In the genomic region with DNA sequence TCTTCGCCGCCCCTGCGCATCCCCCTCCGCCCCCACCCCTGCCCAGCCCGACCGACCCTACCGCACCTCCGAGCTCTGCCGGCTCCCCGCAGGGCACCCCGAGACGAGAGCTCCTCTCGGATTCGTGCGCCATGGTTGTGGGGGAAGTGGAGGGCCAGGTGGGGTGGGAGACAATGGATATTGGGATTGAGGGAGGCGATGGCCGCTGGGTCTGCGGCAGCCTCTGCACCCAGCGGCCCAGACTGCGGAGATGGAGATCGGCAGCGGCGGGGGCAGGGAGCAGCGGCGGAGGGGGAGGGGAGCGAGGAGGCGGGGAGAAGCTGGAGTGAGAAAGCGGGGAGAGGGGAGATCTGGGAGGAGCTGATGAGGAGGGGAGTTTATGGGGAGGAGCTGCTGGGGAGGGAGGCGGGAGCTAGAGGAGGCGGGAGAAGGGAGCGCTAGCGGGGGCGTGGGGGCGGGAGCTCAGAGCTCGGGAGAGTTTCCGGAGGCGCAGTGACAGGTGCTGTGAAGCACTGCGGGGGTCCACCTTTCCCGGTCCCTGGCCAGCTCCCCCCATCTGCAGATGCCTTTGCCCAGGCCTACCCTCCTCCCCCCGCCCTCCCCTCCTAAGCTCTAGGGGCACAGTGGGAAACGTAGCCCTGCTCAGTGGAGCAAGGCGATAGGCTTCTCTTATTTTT, we compare ENCODE assay signal across 1 cellular context.
TF ChIP-seq lines count a peak whose summit lies in the region.

SALL2 (minus strand) TSS at position 352 of the 677 bp plus-strand sequence; CDS start at position 133, 219 bp downstream.

TF ChIP-seq in HepG2, 621 proteins besides CTCF, POLR2A, EP300 and RAD21 (continued from another document and continues in another):
- TF ChIP-seq, protein P1, sequence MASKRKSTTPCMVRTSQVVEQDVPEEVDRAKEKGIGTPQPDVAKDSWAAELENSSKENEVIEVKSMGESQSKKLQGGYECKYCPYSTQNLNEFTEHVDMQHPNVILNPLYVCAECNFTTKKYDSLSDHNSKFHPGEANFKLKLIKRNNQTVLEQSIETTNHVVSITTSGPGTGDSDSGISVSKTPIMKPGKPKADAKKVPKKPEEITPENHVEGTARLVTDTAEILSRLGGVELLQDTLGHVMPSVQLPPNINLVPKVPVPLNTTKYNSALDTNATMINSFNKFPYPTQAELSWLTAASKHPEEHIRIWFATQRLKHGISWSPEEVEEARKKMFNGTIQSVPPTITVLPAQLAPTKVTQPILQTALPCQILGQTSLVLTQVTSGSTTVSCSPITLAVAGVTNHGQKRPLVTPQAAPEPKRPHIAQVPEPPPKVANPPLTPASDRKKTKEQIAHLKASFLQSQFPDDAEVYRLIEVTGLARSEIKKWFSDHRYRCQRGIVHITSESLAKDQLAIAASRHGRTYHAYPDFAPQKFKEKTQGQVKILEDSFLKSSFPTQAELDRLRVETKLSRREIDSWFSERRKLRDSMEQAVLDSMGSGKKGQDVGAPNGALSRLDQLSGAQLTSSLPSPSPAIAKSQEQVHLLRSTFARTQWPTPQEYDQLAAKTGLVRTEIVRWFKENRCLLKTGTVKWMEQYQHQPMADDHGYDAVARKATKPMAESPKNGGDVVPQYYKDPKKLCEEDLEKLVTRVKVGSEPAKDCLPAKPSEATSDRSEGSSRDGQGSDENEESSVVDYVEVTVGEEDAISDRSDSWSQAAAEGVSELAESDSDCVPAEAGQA (IDR thresholded peaks at IDR 0.05; ENCODE audit: low read depth), result 0 out of 2 replicates have a peak, but pooled peaks have one; percentile 45
- TF ChIP-seq, protein P1 (CRISPR knock-in tag; IDR thresholded peaks at IDR 0.05; ENCODE audit: borderline replicate concordance), result no peak
- no peak for TF ChIP-seq ZMAT5 (CRISPR knock-in tag; IDR thresholded peaks at IDR 0.05; ENCODE audit: borderline replicate concordance, low read depth)
- peak; percentile 29; the same call in 1 of the 2 replicates for TF ChIP-seq YEATS2 (CRISPR knock-in tag; IDR thresholded peaks at IDR 0.05; ENCODE audit: borderline replicate concordance)
- TF ChIP-seq ZSCAN25 (CRISPR knock-in tag; IDR thresholded peaks at IDR 0.05), result peak; percentile 89
- TF ChIP-seq TSC22D2 (CRISPR knock-in tag; IDR thresholded peaks at IDR 0.05; ENCODE audit: borderline replicate concordance), result no peak
- no peak for TF ChIP-seq MTF2 (CRISPR knock-in tag; IDR thresholded peaks at IDR 0.05; ENCODE audit: borderline replicate concordance)
- peak; percentile 54 for TF ChIP-seq HNRNPLL (IDR thresholded peaks at IDR 0.05; ENCODE audit: low read depth, low read length, poor library complexity, severe bottlenecking)
- no peak for TF ChIP-seq ARNTL (CRISPR knock-in tag; IDR thresholded peaks at IDR 0.05)
- TF ChIP-seq, protein P2, sequence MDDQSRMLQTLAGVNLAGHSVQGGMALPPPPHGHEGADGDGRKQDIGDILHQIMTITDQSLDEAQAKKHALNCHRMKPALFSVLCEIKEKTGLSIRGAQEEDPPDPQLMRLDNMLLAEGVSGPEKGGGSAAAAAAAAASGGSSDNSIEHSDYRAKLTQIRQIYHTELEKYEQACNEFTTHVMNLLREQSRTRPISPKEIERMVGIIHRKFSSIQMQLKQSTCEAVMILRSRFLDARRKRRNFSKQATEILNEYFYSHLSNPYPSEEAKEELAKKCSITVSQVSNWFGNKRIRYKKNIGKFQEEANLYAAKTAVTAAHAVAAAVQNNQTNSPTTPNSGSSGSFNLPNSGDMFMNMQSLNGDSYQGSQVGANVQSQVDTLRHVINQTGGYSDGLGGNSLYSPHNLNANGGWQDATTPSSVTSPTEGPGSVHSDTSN (CRISPR knock-in tag; IDR thresholded peaks at IDR 0.05; ENCODE audit: borderline replicate concordance), result no peak
- no peak for TF ChIP-seq NFE2L1 (CRISPR knock-in tag; IDR thresholded peaks at IDR 0.05; ENCODE audit: borderline replicate concordance)
- TF ChIP-seq TMF1 (CRISPR knock-in tag; IDR thresholded peaks at IDR 0.05; ENCODE audit: low read depth), result 0 out of 2 replicates have a peak, but pooled peaks have one; percentile 15
- no peak for TF ChIP-seq KLF15 (CRISPR knock-in tag; IDR thresholded peaks at IDR 0.05; ENCODE audit: borderline replicate concordance)
- no peak for TF ChIP-seq GPN1 (CRISPR knock-in tag; IDR thresholded peaks at IDR 0.05; ENCODE audit: borderline replicate concordance)
- no peak for TF ChIP-seq DPF2 (CRISPR knock-in tag; IDR thresholded peaks at IDR 0.05; ENCODE audit: borderline replicate concordance, low read depth)
- no peak for TF ChIP-seq ZNF432 (CRISPR knock-in tag; IDR thresholded peaks at IDR 0.05; ENCODE audit: borderline replicate concordance)
- no peak for TF ChIP-seq ZZZ3 (CRISPR knock-in tag; IDR thresholded peaks at IDR 0.05; ENCODE audit: borderline replicate concordance)
- TF ChIP-seq ZNF850 (CRISPR knock-in tag; conservative IDR thresholded peaks at IDR 0.05), result no peak
- TF ChIP-seq ZNF263 (CRISPR knock-in tag; IDR thresholded peaks at IDR 0.05), result peak; percentile 93
- TF ChIP-seq ZSCAN21 (CRISPR knock-in tag; IDR thresholded peaks at IDR 0.05; ENCODE audit: borderline replicate concordance), result no peak
- TF ChIP-seq YY1 (IDR thresholded peaks at IDR 0.05; ENCODE audit: insufficient read depth, insufficient replicate concordance, low read depth, low read length), result peak; percentile 14
- TF ChIP-seq, protein P3, sequence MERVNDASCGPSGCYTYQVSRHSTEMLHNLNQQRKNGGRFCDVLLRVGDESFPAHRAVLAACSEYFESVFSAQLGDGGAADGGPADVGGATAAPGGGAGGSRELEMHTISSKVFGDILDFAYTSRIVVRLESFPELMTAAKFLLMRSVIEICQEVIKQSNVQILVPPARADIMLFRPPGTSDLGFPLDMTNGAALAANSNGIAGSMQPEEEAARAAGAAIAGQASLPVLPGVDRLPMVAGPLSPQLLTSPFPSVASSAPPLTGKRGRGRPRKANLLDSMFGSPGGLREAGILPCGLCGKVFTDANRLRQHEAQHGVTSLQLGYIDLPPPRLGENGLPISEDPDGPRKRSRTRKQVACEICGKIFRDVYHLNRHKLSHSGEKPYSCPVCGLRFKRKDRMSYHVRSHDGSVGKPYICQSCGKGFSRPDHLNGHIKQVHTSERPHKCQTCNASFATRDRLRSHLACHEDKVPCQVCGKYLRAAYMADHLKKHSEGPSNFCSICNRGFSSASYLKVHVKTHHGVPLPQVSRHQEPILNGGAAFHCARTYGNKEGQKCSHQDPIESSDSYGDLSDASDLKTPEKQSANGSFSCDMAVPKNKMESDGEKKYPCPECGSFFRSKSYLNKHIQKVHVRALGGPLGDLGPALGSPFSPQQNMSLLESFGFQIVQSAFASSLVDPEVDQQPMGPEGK (CRISPR knock-in tag; IDR thresholded peaks at IDR 0.05), result peak; percentile 96
- TF ChIP-seq TOE1 (CRISPR knock-in tag; IDR thresholded peaks at IDR 0.05), result no peak
- no peak for TF ChIP-seq XBP1 (CRISPR knock-in tag; IDR thresholded peaks at IDR 0.05)
- TF ChIP-seq ZNF224 (CRISPR knock-in tag; IDR thresholded peaks at IDR 0.05), result no peak
- TF ChIP-seq, protein P4, sequence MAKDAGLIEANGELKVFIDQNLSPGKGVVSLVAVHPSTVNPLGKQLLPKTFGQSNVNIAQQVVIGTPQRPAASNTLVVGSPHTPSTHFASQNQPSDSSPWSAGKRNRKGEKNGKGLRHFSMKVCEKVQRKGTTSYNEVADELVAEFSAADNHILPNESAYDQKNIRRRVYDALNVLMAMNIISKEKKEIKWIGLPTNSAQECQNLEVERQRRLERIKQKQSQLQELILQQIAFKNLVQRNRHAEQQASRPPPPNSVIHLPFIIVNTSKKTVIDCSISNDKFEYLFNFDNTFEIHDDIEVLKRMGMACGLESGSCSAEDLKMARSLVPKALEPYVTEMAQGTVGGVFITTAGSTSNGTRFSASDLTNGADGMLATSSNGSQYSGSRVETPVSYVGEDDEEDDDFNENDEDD (CRISPR knock-in tag; IDR thresholded peaks at IDR 0.05; ENCODE audit: borderline replicate concordance), result 0 out of 2 replicates have a peak, but pooled peaks have one; percentile 30
- TF ChIP-seq, protein P5, sequence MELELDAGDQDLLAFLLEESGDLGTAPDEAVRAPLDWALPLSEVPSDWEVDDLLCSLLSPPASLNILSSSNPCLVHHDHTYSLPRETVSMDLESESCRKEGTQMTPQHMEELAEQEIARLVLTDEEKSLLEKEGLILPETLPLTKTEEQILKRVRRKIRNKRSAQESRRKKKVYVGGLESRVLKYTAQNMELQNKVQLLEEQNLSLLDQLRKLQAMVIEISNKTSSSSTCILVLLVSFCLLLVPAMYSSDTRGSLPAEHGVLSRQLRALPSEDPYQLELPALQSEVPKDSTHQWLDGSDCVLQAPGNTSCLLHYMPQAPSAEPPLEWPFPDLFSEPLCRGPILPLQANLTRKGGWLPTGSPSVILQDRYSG (CRISPR knock-in tag; IDR thresholded peaks at IDR 0.05), result no peak
- TF ChIP-seq, protein P6, sequence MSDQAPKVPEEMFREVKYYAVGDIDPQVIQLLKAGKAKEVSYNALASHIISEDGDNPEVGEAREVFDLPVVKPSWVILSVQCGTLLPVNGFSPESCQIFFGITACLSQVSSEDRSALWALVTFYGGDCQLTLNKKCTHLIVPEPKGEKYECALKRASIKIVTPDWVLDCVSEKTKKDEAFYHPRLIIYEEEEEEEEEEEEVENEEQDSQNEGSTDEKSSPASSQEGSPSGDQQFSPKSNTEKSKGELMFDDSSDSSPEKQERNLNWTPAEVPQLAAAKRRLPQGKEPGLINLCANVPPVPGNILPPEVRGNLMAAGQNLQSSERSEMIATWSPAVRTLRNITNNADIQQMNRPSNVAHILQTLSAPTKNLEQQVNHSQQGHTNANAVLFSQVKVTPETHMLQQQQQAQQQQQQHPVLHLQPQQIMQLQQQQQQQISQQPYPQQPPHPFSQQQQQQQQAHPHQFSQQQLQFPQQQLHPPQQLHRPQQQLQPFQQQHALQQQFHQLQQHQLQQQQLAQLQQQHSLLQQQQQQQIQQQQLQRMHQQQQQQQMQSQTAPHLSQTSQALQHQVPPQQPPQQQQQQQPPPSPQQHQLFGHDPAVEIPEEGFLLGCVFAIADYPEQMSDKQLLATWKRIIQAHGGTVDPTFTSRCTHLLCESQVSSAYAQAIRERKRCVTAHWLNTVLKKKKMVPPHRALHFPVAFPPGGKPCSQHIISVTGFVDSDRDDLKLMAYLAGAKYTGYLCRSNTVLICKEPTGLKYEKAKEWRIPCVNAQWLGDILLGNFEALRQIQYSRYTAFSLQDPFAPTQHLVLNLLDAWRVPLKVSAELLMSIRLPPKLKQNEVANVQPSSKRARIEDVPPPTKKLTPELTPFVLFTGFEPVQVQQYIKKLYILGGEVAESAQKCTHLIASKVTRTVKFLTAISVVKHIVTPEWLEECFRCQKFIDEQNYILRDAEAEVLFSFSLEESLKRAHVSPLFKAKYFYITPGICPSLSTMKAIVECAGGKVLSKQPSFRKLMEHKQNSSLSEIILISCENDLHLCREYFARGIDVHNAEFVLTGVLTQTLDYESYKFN (CRISPR knock-in tag; conservative IDR thresholded peaks at IDR 0.05), result peak; percentile 61
- TF ChIP-seq FOXA3 (CRISPR knock-in tag; IDR thresholded peaks at IDR 0.05), result no peak
- peak; percentile 34; the same call in 1 of the 2 replicates for TF ChIP-seq MYC (CRISPR knock-in tag; IDR thresholded peaks at IDR 0.05; ENCODE audit: borderline replicate concordance)
- peak; percentile 79; the same call in 1 of the 2 replicates for TF ChIP-seq ZNF232 (CRISPR knock-in tag; IDR thresholded peaks at IDR 0.05; ENCODE audit: borderline replicate concordance)
- TF ChIP-seq ZNF468 (CRISPR knock-in tag; IDR thresholded peaks at IDR 0.05), result no peak
- TF ChIP-seq ZNF572 (CRISPR knock-in tag; IDR thresholded peaks at IDR 0.05), result peak; percentile 85; the same call in 1 of the 2 replicates
- peak; percentile 5; the same call in 1 of the 2 replicates for TF ChIP-seq ZNF512B (CRISPR knock-in tag; IDR thresholded peaks at IDR 0.05; ENCODE audit: borderline replicate concordance)
- no peak for TF ChIP-seq TGIF2 (CRISPR knock-in tag; IDR thresholded peaks at IDR 0.05)
